8 cellular contexts compared by ENCODE assay signal in genomic region chr6:33771342-33772113, GRCh38. TPM values are rescaled to one million over a fixed set of nuclear protein-coding genes. Genes with fewer than 3 reads are reported as not detected.
DNase-seq lines count a peak whose midpoint lies in the region; ATAC-seq and TF ChIP-seq lines count a peak whose summit lies in the region.

No MANE protein-coding gene starts in this region.

- ATAC-seq in GM21526 (IDR thresholded peaks at IDR 0.05; ENCODE audit: low FRiP score, unreplicated experiment), result no peak

- no peak overlapping the region for H3K4me3 ChIP-seq in endodermal cell (ENCODE audit: low read length)
- H3K4me3 ChIP-seq in mesodermal cell (ENCODE audit: extremely low read depth, insufficient read depth, low read length, poor library complexity, severe bottlenecking), result no peak overlapping the region

- peaks cover 32% of the 10 kb centered on the region for H3K4me1 Mint-ChIP-seq in endodermal cell

- no peaks in the 10 kb centered on the region for H3K27me3 ChIP-seq in endodermal cell (ENCODE audit: control insufficient read depth, insufficient read depth, low read length, poor library complexity, severe bottlenecking)

- peak overlapping the region; percentile 84 for H3K27ac Mint-ChIP-seq in endodermal cell

- H3K9ac ChIP-seq in endodermal cell (ENCODE audit: extremely low read depth, low read length, poor library complexity, severe bottlenecking), result no peak overlapping the region

- H3K4me3 Mint-ChIP-seq in endodermal cell, result no peak overlapping the region

- H3K27ac ChIP-seq in endodermal cell (ENCODE audit: low read depth, low read length) (peak overlapping the region; percentile 18), mesodermal cell (ENCODE audit: low read depth, low read length, severe bottlenecking) (peak overlapping the region; percentile 55)

- DNase-seq in AG09319 (ENCODE audit: extremely low read depth, low read depth) (peak; percentile 84), GOT3 (lab: John Stamatoyannopoulos, UW) (peak; percentile 41), NCI-H524 (lab: John Stamatoyannopoulos, UW) (peak; percentile 92 to 95), endodermal cell (peak; percentile 95)
- peak; percentile 87 for DNase-seq in activated CD8-positive, alpha-beta memory T cell treated with anti-CD3 and anti-CD28 coated beads for 24 hours
- DNase-seq in stimulated activated CD8-positive, alpha-beta memory T cell treated with anti-CD3 and anti-CD28 coated beads, Interleukin-15, amount 100 ng/mL, for 1 hour (ENCODE audit: low read depth), result peak; percentile 24

- no peaks in the 10 kb centered on the region for H3K9me3 ChIP-seq in endodermal cell (ENCODE audit: control insufficient read depth, low read length)
- H3K9me3 ChIP-seq in mesodermal cell (ENCODE audit: control insufficient read depth, low read length), result no peaks in the 10 kb centered on the region

- H3K9me3 Mint-ChIP-seq in endodermal cell, result peaks cover 4% of the 10 kb centered on the region

- WGBS in endodermal cell (ENCODE audit: insufficient coverage in 1 of 2, insufficient read length in 1 of 2), 2 experiments, result 15 to 16% methylated on average over 25 to 43 of the region's 43 CpGs
- 9 to 14% methylated on average over 38 to 43 of the region's 43 CpGs for WGBS in mesodermal cell (ENCODE audit: insufficient coverage in 2 of 2), 2 experiments

- peaks cover 33% of the 10 kb centered on the region for H3K36me3 Mint-ChIP-seq in endodermal cell (ENCODE audit: low read depth)

- peaks cover 7% of the 10 kb centered on the region for H3K4me1 ChIP-seq in endodermal cell (ENCODE audit: control insufficient read depth, insufficient read depth, low read length)
- peaks cover 48% of the 10 kb centered on the region for H3K4me1 ChIP-seq in mesodermal cell (ENCODE audit: control insufficient read depth, insufficient read depth, low read length, poor library complexity, severe bottlenecking)

- peaks cover 39% of the 10 kb centered on the region for H3K36me3 ChIP-seq in endodermal cell (ENCODE audit: control insufficient read depth, insufficient read depth, low read length)
- H3K36me3 ChIP-seq in mesodermal cell (ENCODE audit: control insufficient read depth, insufficient read depth, low read length), result peaks cover 40% of the 10 kb centered on the region

- TF ChIP-seq CTCF in AG09319 (IDR thresholded peaks at IDR 0.05; ENCODE audit: low read depth, low read length) (peak; percentile 65), endodermal cell (conservative IDR thresholded peaks at IDR 0.05) (peak; percentile 99)

- peaks cover 3% of the 10 kb centered on the region for H3K27me3 Mint-ChIP-seq in endodermal cell (ENCODE audit: insufficient read depth)

RNA-seq across cellular contexts. Expression of gene LEMD2, which starts 17.4 kb away (rescaled TPM):
- 10 to 100 TPM; 62.0 to 75.8 TPM for total RNA-seq in endodermal cell
- 72.5 TPM for polyA plus RNA-seq in endodermal cell (2013, experiment 1 of 2)
- polyA plus RNA-seq in endodermal cell (2013, experiment 2 of 2), result 67.0 TPM
- polyA plus RNA-seq in mesodermal cell (2013, experiment 1 of 2), result 66.6 TPM
- 61.4 TPM for polyA plus RNA-seq in mesodermal cell (2013, experiment 2 of 2)

RNA-seq across cellular contexts. Expression of gene IP6K3, which starts 24.8 kb away (rescaled TPM):
- not detected for total RNA-seq in endodermal cell
- 1.1 TPM for polyA plus RNA-seq in endodermal cell (2013, experiment 1 of 2)
- polyA plus RNA-seq in endodermal cell (2013, experiment 2 of 2), result 2.3 TPM
- polyA plus RNA-seq in mesodermal cell (2013, experiment 1 of 2), result 6.5 TPM
- 6.4 TPM for polyA plus RNA-seq in mesodermal cell (2013, experiment 2 of 2)

RNA-seq across cellular contexts. Expression of gene MLN, which starts 32.3 kb away (rescaled TPM):
- not detected for total RNA-seq in endodermal cell
- polyA plus RNA-seq in endodermal cell (2013, experiment 1 of 2), result not detected
- not detected for polyA plus RNA-seq in endodermal cell (2013, experiment 2 of 2)
- not detected for polyA plus RNA-seq in mesodermal cell (2013, experiment 1 of 2)
- polyA plus RNA-seq in mesodermal cell (2013, experiment 2 of 2), result not detected

Comparison
In these comparisons a context has a peak if more than half of its experiments do, and no peak if none do; other contexts are left out.
1. DNase-seq: peak in every context shown above with its lines; median percentile 95 in endodermal cell; 94 in NCI-H524; 87 in activated CD8-positive, alpha-beta memory T cell treated with anti-CD3 and anti-CD28 coated beads for 24 hours; 84 in AG09319; 41 in GOT3; 24 in stimulated activated CD8-positive, alpha-beta memory T cell treated with anti-CD3 and anti-CD28 coated beads, Interleukin-15, amount 100 ng/mL, for 1 hour.